ENCODE assay signal across 1 cellular context in the genomic region with DNA sequence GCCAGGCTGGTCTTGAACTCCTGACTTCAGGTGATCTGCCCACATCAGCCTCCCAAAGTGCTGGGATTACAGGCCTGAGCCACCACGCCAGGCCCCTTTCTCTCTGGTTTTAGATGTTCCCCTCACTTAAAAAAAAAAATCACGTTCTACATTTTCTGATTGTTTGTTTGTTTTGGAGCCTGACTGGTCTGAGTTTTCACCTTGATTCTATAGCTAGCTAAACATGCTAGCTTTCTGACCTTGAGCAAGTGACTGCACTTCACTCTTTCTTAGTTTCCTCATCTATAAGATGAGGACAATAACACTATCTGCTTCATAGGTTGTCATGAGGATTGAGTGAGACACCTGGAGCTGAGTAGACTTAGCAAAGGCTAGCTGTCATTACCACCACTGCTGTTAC.
TF ChIP-seq lines count a peak whose summit lies in the region.

No MANE protein-coding gene starts in this region.

TF ChIP-seq in HepG2, 621 proteins besides CTCF, POLR2A, EP300 and RAD21 (continued from another document):
- TF ChIP-seq, protein P1, sequence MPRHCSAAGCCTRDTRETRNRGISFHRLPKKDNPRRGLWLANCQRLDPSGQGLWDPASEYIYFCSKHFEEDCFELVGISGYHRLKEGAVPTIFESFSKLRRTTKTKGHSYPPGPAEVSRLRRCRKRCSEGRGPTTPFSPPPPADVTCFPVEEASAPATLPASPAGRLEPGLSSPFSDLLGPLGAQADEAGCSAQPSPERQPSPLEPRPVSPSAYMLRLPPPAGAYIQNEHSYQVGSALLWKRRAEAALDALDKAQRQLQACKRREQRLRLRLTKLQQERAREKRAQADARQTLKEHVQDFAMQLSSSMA (CRISPR knock-in tag; IDR thresholded peaks at IDR 0.05) = no peak
- TF ChIP-seq ZSCAN30 (CRISPR knock-in tag; IDR thresholded peaks at IDR 0.05) (no peak), ATF7 (IDR thresholded peaks at IDR 0.05) (no peak), ATF7 (CRISPR knock-in tag; IDR thresholded peaks at IDR 0.05) (no peak), ZNF687 (CRISPR knock-in tag; IDR thresholded peaks at IDR 0.05) (no peak), CSRNP2 (CRISPR knock-in tag; conservative IDR thresholded peaks at IDR 0.05; ENCODE audit: low read depth) (no peak), JUND (CRISPR knock-in tag; IDR thresholded peaks at IDR 0.05) (no peak), CBX5 (CRISPR knock-in tag; IDR thresholded peaks at IDR 0.05; ENCODE audit: borderline replicate concordance) (no peak), SOX5 (CRISPR knock-in tag; IDR thresholded peaks at IDR 0.05; ENCODE audit: borderline replicate concordance) (0 out of 2 replicates have a peak, but pooled peaks have one; percentile 8), SAFB2 (CRISPR knock-in tag; IDR thresholded peaks at IDR 0.05; ENCODE audit: borderline replicate concordance, low read depth) (no peak), ZNF282 (IDR thresholded peaks at IDR 0.05; ENCODE audit: partially characterized antibody) (no peak), HNRNPH1 (optimal IDR thresholded peaks at IDR 0.05; ENCODE audit: low read depth, low read length) (no peak), SP2 (CRISPR knock-in tag; IDR thresholded peaks at IDR 0.05) (no peak), CAMTA2 (CRISPR knock-in tag; IDR thresholded peaks at IDR 0.05; ENCODE audit: borderline replicate concordance) (no peak), TEAD3 (CRISPR knock-in tag; optimal IDR thresholded peaks at IDR 0.05; ENCODE audit: borderline replicate concordance) (peak; percentile 29), ARNT2 (CRISPR knock-in tag; IDR thresholded peaks at IDR 0.05; ENCODE audit: low read depth) (no peak), RCOR2 (CRISPR knock-in tag; IDR thresholded peaks at IDR 0.05) (no peak), ZNF646 (CRISPR knock-in tag; IDR thresholded peaks at IDR 0.05) (no peak), ZNF740 (CRISPR knock-in tag; IDR thresholded peaks at IDR 0.05) (no peak), YEATS2 (CRISPR knock-in tag; IDR thresholded peaks at IDR 0.05; ENCODE audit: borderline replicate concordance) (no peak), ZFP1 (CRISPR knock-in tag; IDR thresholded peaks at IDR 0.05) (peak; percentile 97; the same call in 1 of the 2 replicates), KLF12 (CRISPR knock-in tag; IDR thresholded peaks at IDR 0.05; ENCODE audit: borderline replicate concordance) (no peak), ZNF354B (CRISPR knock-in tag; IDR thresholded peaks at IDR 0.05) (no peak), HOXA9 (CRISPR knock-in tag; IDR thresholded peaks at IDR 0.05; ENCODE audit: borderline replicate concordance) (no peak), CBFB (CRISPR knock-in tag; IDR thresholded peaks at IDR 0.05) (no peak), SMAD9 (CRISPR knock-in tag; IDR thresholded peaks at IDR 0.05) (no peak), ZNF7 (CRISPR knock-in tag; IDR thresholded peaks at IDR 0.05) (peak; percentile 45; the same call in 1 of the 2 replicates), NR1H2 (CRISPR knock-in tag; IDR thresholded peaks at IDR 0.05; ENCODE audit: borderline replicate concordance, low read depth) (no peak)
- TF ChIP-seq, protein P2, sequence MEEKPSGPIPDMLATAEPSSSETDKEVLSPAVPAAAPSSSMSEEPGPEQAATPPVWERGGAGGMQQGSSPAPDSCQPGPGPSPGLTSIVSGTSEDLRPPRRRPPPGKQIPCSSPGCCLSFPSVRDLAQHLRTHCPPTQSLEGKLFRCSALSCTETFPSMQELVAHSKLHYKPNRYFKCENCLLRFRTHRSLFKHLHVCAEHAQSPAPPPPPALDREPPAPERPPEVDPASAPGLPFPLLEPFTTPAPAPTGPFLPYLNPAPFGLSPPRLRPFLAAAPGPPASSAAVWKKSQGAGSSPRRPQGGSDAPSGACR (CRISPR knock-in tag; IDR thresholded peaks at IDR 0.05) = no peak
- TF ChIP-seq, protein P3, sequence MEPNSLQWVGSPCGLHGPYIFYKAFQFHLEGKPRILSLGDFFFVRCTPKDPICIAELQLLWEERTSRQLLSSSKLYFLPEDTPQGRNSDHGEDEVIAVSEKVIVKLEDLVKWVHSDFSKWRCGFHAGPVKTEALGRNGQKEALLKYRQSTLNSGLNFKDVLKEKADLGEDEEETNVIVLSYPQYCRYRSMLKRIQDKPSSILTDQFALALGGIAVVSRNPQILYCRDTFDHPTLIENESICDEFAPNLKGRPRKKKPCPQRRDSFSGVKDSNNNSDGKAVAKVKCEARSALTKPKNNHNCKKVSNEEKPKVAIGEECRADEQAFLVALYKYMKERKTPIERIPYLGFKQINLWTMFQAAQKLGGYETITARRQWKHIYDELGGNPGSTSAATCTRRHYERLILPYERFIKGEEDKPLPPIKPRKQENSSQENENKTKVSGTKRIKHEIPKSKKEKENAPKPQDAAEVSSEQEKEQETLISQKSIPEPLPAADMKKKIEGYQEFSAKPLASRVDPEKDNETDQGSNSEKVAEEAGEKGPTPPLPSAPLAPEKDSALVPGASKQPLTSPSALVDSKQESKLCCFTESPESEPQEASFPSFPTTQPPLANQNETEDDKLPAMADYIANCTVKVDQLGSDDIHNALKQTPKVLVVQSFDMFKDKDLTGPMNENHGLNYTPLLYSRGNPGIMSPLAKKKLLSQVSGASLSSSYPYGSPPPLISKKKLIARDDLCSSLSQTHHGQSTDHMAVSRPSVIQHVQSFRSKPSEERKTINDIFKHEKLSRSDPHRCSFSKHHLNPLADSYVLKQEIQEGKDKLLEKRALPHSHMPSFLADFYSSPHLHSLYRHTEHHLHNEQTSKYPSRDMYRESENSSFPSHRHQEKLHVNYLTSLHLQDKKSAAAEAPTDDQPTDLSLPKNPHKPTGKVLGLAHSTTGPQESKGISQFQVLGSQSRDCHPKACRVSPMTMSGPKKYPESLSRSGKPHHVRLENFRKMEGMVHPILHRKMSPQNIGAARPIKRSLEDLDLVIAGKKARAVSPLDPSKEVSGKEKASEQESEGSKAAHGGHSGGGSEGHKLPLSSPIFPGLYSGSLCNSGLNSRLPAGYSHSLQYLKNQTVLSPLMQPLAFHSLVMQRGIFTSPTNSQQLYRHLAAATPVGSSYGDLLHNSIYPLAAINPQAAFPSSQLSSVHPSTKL (CRISPR knock-in tag; IDR thresholded peaks at IDR 0.05) = 0 out of 2 replicates have a peak, but pooled peaks have one; percentile 5
- TF ChIP-seq, protein P4, sequence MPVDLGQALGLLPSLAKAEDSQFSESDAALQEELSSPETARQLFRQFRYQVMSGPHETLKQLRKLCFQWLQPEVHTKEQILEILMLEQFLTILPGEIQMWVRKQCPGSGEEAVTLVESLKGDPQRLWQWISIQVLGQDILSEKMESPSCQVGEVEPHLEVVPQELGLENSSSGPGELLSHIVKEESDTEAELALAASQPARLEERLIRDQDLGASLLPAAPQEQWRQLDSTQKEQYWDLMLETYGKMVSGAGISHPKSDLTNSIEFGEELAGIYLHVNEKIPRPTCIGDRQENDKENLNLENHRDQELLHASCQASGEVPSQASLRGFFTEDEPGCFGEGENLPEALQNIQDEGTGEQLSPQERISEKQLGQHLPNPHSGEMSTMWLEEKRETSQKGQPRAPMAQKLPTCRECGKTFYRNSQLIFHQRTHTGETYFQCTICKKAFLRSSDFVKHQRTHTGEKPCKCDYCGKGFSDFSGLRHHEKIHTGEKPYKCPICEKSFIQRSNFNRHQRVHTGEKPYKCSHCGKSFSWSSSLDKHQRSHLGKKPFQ (CRISPR knock-in tag; IDR thresholded peaks at IDR 0.05; ENCODE audit: insufficient replicate concordance) = no peak
- TF ChIP-seq, protein P5, sequence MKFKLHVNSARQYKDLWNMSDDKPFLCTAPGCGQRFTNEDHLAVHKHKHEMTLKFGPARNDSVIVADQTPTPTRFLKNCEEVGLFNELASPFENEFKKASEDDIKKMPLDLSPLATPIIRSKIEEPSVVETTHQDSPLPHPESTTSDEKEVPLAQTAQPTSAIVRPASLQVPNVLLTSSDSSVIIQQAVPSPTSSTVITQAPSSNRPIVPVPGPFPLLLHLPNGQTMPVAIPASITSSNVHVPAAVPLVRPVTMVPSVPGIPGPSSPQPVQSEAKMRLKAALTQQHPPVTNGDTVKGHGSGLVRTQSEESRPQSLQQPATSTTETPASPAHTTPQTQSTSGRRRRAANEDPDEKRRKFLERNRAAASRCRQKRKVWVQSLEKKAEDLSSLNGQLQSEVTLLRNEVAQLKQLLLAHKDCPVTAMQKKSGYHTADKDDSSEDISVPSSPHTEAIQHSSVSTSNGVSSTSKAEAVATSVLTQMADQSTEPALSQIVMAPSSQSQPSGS (CRISPR knock-in tag; IDR thresholded peaks at IDR 0.05) = no peak
TF ChIP-seq in HepG2: peak in this region for 5.
